ENCODE assay signal across 1 cellular context in genomic region chr3:101383156-101383575, GRCh38.
TF ChIP-seq lines count a peak whose summit lies in the region.

No MANE protein-coding gene starts in this region.

TF ChIP-seq in IMR-90, 13 proteins besides CTCF, POLR2A, EP300 and RAD21 (continued from another document):
- TF ChIP-seq ELK1 (IDR thresholded peaks at IDR 0.05; ENCODE audit: borderline replicate concordance, low read depth, low read length) (no peak), USF2 (IDR thresholded peaks at IDR 0.05; ENCODE audit: low read depth, low read length) (no peak), RCOR1 (IDR thresholded peaks at IDR 0.05; ENCODE audit: insufficient replicate concordance, low read length) (no peak)
TF ChIP-seq in IMR-90: peak in this region for 0.
